Comparison of ENCODE assay signal across 21 cellular contexts in the genomic region with DNA sequence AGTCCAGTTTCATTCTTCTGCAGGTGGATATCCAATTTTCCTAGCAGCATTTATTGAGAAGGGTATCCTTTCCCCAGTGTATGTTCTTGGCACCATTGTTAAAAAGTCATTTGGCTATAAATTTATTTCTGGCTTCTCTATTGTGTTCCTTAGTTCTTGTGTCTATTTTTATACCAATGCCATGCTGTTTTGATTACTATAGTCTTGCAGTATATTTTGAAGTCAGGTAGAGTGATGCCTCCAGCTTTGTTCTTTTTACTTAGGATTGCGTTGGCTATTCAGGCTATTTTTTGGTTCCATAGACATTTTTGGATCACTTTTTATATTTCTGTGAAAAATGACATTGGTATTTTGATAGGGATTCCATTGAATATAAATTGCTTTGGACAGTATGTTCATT.
DNase-seq lines count a peak whose midpoint lies in the region; ATAC-seq, FAIRE-seq and TF ChIP-seq lines count a peak whose summit lies in the region.
"Had no signal": no experiment of that assay in that cellular context is flagged by ENCODE, and none has a peak within 500 bp of the region (broad histone marks: within the 10 kb centered on the region; RNA-seq: fewer than 3 reads in every experiment).

No MANE protein-coding gene starts in this region.

- H3K4me1 Mint-ChIP-seq in activated T-cell treated with anti-CD3 and anti-CD28 coated beads, Interleukin-2, amount 50 U/mL, for 72 hours (ENCODE audit: low read depth), result peaks cover 15% of the 10 kb centered on the region
- no peaks in the 10 kb centered on the region for H3K4me1 Mint-ChIP-seq in Calu3 (ENCODE audit: low read depth, unreplicated experiment)
- peaks cover 12 to 63% (median 53%) of the 10 kb centered on the region in 7 donors for H3K4me1 Mint-ChIP-seq in naive thymus-derived CD4-positive, alpha-beta T cell

- no peak overlapping the region for H3K4me2 ChIP-seq in GM12878 (ENCODE audit: control insufficient read depth, insufficient read depth)

- H3K79me2 ChIP-seq in GM12878 (ENCODE audit: control insufficient read depth, insufficient read depth, low read length), result no peaks in the 10 kb centered on the region

- POLR2A ChIA-PET in GM12878 (lab: Charles Lee), result no interaction called here
- POLR2A ChIA-PET in naive thymus-derived CD4-positive, alpha-beta T cell (lab: Charles Lee), result no interaction called here

- H3K36me3 ChIP-seq in GM12878 (ENCODE audit: control insufficient read depth in 2 of 2, insufficient read depth in 2 of 2, low read length in 1 of 2) (peaks cover 0 to 25% of the 10 kb centered on the region in 2 experiments; a peak in 2 of 4 replicates), Peyer's patch (peaks cover 0 to 37% (median 0%) of the 10 kb centered on the region in 3 donors)
- peaks cover 0 to 11% (median 3%) of the 10 kb centered on the region in 3 experiments for H3K36me3 ChIP-seq in naive thymus-derived CD4-positive, alpha-beta T cell (ENCODE audit: control insufficient read depth in 2 of 3, insufficient read depth in 3 of 3, low read length in 3 of 3)

- TF ChIP-seq POLR2A in GM12878 (IDR thresholded peaks at IDR 0.05; ENCODE audit: low read depth, low read length), result no peak
- no peak for TF ChIP-seq POLR2A in Peyer's patch (IDR thresholded peaks at IDR 0.05)

- in situ Hi-C loops in GM12878 (cut with MboI), result no loop called here

- H2AFZ ChIP-seq in GM12878 (ENCODE audit: control insufficient read depth, low read depth, low read length), result no peak overlapping the region

- H3K27ac Mint-ChIP-seq in activated T-cell treated with anti-CD3 and anti-CD28 coated beads, Interleukin-2, amount 50 U/mL, for 72 hours, result peak overlapping the region; percentile 80
- peak overlapping the region; percentile 50 for H3K27ac Mint-ChIP-seq in Calu3 (ENCODE audit: unreplicated experiment)
- peak overlapping the region in 7 of 9 donors; percentile 17 to 98 (median 94) for H3K27ac Mint-ChIP-seq in naive thymus-derived CD4-positive, alpha-beta T cell

- SMC1A ChIA-PET in GM12878 (lab: Charles Lee; ENCODE audit: uncharacterized antibody, unreplicated experiment), result interaction anchor here (0.6 kb wide), 1 partner anchor 36 kb away, joined by 3 read pairs; no protein-coding TSS in a partner anchor

- H3K9me3 Mint-ChIP-seq in activated T-cell treated with anti-CD3 and anti-CD28 coated beads, Interleukin-2, amount 50 U/mL, for 72 hours, result peaks cover 10 to 20% of the 10 kb centered on the region in 2 donors
- H3K9me3 Mint-ChIP-seq in Calu3 (ENCODE audit: low read depth, unreplicated experiment), result peaks cover 4% of the 10 kb centered on the region
- H3K9me3 Mint-ChIP-seq in naive thymus-derived CD4-positive, alpha-beta T cell, result peaks cover 7 to 41% (median 18%) of the 10 kb centered on the region in 11 donors

- BruUV-seq in Calu3 (replicated peaks; lab: Mats Ljungman, UMichigan), result no TSS peak
- no TSS peak for BruUV-seq in GM12878 (replicated peaks; lab: Mats Ljungman, UMichigan)

- no peak overlapping the region for H3K4me3 ChIP-seq in GM12878
- no peak overlapping the region for H3K4me3 ChIP-seq in naive thymus-derived CD4-positive, alpha-beta T cell (ENCODE audit: low read length)
- no peak overlapping the region for H3K4me3 ChIP-seq in Peyer's patch

- no peak for TF ChIP-seq RAD21 in GM12878 (IDR thresholded peaks at IDR 0.05; ENCODE audit: insufficient read depth, low read depth, low read length)

- H3K9ac ChIP-seq in GM12878 (ENCODE audit: control insufficient read depth, insufficient read depth, low read length), result no peak overlapping the region

- no peaks in the 10 kb centered on the region for H3K27me3 Mint-ChIP-seq in activated T-cell treated with anti-CD3 and anti-CD28 coated beads, Interleukin-2, amount 50 U/mL, for 72 hours (ENCODE audit: low read depth)
- H3K27me3 Mint-ChIP-seq in Calu3 (ENCODE audit: unreplicated experiment), result no peaks in the 10 kb centered on the region
- no peaks in the 10 kb centered on the region for H3K27me3 Mint-ChIP-seq in naive thymus-derived CD4-positive, alpha-beta T cell

- intact Hi-C loops in Calu3 (cut with micrococcal nuclease; ENCODE audit: unreplicated experiment) (no loop called here), GM12878 (cut with micrococcal nuclease; ENCODE audit: unreplicated experiment) (no loop called here)
- intact Hi-C loops in naive thymus-derived CD4-positive, alpha-beta T cell (cut with micrococcal nuclease), result loop anchor here in 1 of 2 donors (5.0 kb wide), 2 partner anchors 34 to 171 kb away; a partner anchor contains a TSS

- TF ChIP-seq CTCF in Calu3 (IDR thresholded peaks at IDR 0.05; ENCODE audit: unreplicated experiment) (no peak), GM12878 (IDR thresholded peaks at IDR 0.05 in 2 of 3, conservative IDR thresholded peaks at IDR 0.05 in 1 of 3; ENCODE audit: control insufficient read depth in 2 of 3, extremely low read depth in 1 of 3, insufficient read depth in 1 of 3, low read depth in 3 of 3, low read length in 3 of 3) (no peak), Peyer's patch (IDR thresholded peaks at IDR 0.05) (no peak)

- RAD21 ChIA-PET in GM12878 (lab: Charles Lee; ENCODE audit: unreplicated experiment), result no interaction called here

- H3K27me3 ChIP-seq in GM12878 (replicated peaks in 1 of 2; ENCODE audit: control insufficient read depth in 2 of 2, insufficient read depth in 2 of 2, low read length in 1 of 2) (no peaks in the 10 kb centered on the region), Peyer's patch (no peaks in the 10 kb centered on the region)
- H3K27me3 ChIP-seq in naive thymus-derived CD4-positive, alpha-beta T cell (ENCODE audit: control insufficient read depth in 2 of 2, insufficient read depth in 2 of 2, low read length in 2 of 2), result no peaks in the 10 kb centered on the region

- H3K9me3 ChIP-seq in GM12878 (replicated peaks; ENCODE audit: control insufficient read depth, insufficient read depth, low read length), result peaks cover 6% of the 10 kb centered on the region; the same call in 2 of the 3 replicates
- no peaks in the 10 kb centered on the region for H3K9me3 ChIP-seq in naive thymus-derived CD4-positive, alpha-beta T cell (ENCODE audit: control insufficient read depth in 2 of 3, low read length in 3 of 3)
- peaks cover 0 to 3% (median 0%) of the 10 kb centered on the region in 4 donors for H3K9me3 ChIP-seq in Peyer's patch

- CTCF ChIA-PET in Calu3 (lab: Charles Lee), result no interaction called here
- CTCF ChIA-PET in GM12878 (lab: Yijun Ruan, JAX), result no interaction called here
- CTCF ChIA-PET in naive thymus-derived CD4-positive, alpha-beta T cell (lab: Charles Lee), result no interaction called here

- H3K27ac ChIP-seq in GM12878 (ENCODE audit: control insufficient read depth, insufficient read depth), result no peak overlapping the region
- no peak overlapping the region for H3K27ac ChIP-seq in naive thymus-derived CD4-positive, alpha-beta T cell (ENCODE audit: low read depth, low read length)
- H3K27ac ChIP-seq in Peyer's patch, result no peak overlapping the region
- H3K27ac ChIP-seq: 22Rv1 had no signal

- TF ChIP-seq EP300 in GM12878 (IDR thresholded peaks at IDR 0.05; ENCODE audit: borderline replicate concordance in 1 of 2, control insufficient read depth in 1 of 2, low read depth in 2 of 2, low read length in 2 of 2), result no peak

- H3K36me3 Mint-ChIP-seq in activated T-cell treated with anti-CD3 and anti-CD28 coated beads, Interleukin-2, amount 50 U/mL, for 72 hours (ENCODE audit: insufficient read depth in 2 of 2), result peaks cover 30 to 55% of the 10 kb centered on the region in 2 donors
- peaks cover 5% of the 10 kb centered on the region for H3K36me3 Mint-ChIP-seq in Calu3 (ENCODE audit: insufficient read depth, unreplicated experiment)
- H3K36me3 Mint-ChIP-seq in naive thymus-derived CD4-positive, alpha-beta T cell, result peaks cover 30 to 66% (median 60%) of the 10 kb centered on the region in 5 donors

- H3K4me3 Mint-ChIP-seq in activated T-cell treated with anti-CD3 and anti-CD28 coated beads, Interleukin-2, amount 50 U/mL, for 72 hours, result no peak overlapping the region
- H3K4me3 Mint-ChIP-seq in Calu3 (ENCODE audit: low read depth, unreplicated experiment), result no peak overlapping the region
- H3K4me3 Mint-ChIP-seq in naive thymus-derived CD4-positive, alpha-beta T cell, result peak overlapping the region in 5 of 10 donors; percentile 29 to 94 (median 89)

- WGBS in GM12878 (ENCODE audit: insufficient coverage, insufficient replicate concordance, low lambda C conversion rate, missing lambda C conversion rate), result 94% methylated on average over 1 of the region's 1 CpG

- H3K4me1 ChIP-seq in GM12878 (ENCODE audit: control insufficient read depth, insufficient read depth, low read length) (no peaks in the 10 kb centered on the region), Peyer's patch (peaks cover 0 to 10% (median 0%) of the 10 kb centered on the region in 4 donors)
- H3K4me1 ChIP-seq in naive thymus-derived CD4-positive, alpha-beta T cell (ENCODE audit: control insufficient read depth in 2 of 2, insufficient read depth in 2 of 2, low read length in 2 of 2), result peaks cover 4 to 14% of the 10 kb centered on the region in 2 donors

- FAIRE-seq in GM12878 (lab: Jason Lieb, UNC), result no peak
- FAIRE-seq: G401.6, HTR-8/SVneo had no signal

- no peaks in the 10 kb centered on the region for H4K20me1 ChIP-seq in GM12878 (ENCODE audit: control insufficient read depth, insufficient read depth)

- DNase-seq in activated T-cell treated with anti-CD3 and anti-CD28 coated beads, Interleukin-2, amount 50 U/mL, for 72 hours, result no peak
- DNase-seq in activated T-cell treated with anti-CD3 and anti-CD28 coated beads, Interleukin-2, amount 50 U/mL, for 1 hour, result no peak
- DNase-seq in Calu3 (no peak), GM12878 (ENCODE audit: low read depth, low spot score) (no peak), Peyer's patch (no peak), NCI-H2081 (lab: John Stamatoyannopoulos, UW) (no peak), anterior cingulate cortex (lab: John Stamatoyannopoulos, UW) (no peak)
- no peak for DNase-seq in naive thymus-derived CD4-positive, alpha-beta T cell
- DNase-seq: COR-L47, KBM-7, MV-4-11, NCI-H1105, NCI-H1436 treated with DMSO at 0.1 percent for 48 hours, NCI-H1930, NCI-H2227 treated with DMSO at 0.1 percent for 48 hours, NCI-H69, SHP77 treated with DMSO at 0.1 percent for 48 hours had no signal

- ATAC-seq in activated T-cell treated with anti-CD3 and anti-CD28 coated beads, Interleukin-2, amount 50 U/mL, for 72 hours (replicated peaks in 1 of 2), result no peak
- no peak for ATAC-seq in GM12878
- ATAC-seq in naive thymus-derived CD4-positive, alpha-beta T cell, result no peak
- ATAC-seq: HCT116 had no signal

TF ChIP-seq in GM12878, 131 proteins besides CTCF, POLR2A, EP300 and RAD21:
- no peak for TF ChIP-seq SUZ12 (IDR thresholded peaks at IDR 0.05; ENCODE audit: unreplicated experiment)
- TF ChIP-seq MTA3 (IDR thresholded peaks at IDR 0.05; ENCODE audit: borderline replicate concordance, low read length), result no peak
- TF ChIP-seq MEF2B (IDR thresholded peaks at IDR 0.05; ENCODE audit: partially characterized antibody, poor library complexity, severe bottlenecking), result peak; percentile 14
